ENCODE assay signal across 12 cellular contexts in genomic region chr6:33746036-33746600, GRCh38. TPM values are rescaled to one million over a fixed set of nuclear protein-coding genes. Genes with fewer than 3 reads are reported as not detected.
DNase-seq lines count a peak whose midpoint lies in the region; ATAC-seq and TF ChIP-seq lines count a peak whose summit lies in the region.
"Had no signal": no experiment of that assay in that cellular context is flagged by ENCODE, and none has a peak within 500 bp of the region (broad histone marks: within the 10 kb centered on the region; RNA-seq: fewer than 3 reads in every experiment).

No MANE protein-coding gene starts in this region.

- ATAC-seq in upper lobe of right lung (peak; percentile 16), HG02763 (IDR thresholded peaks at IDR 0.05; ENCODE audit: unreplicated experiment) (no peak), HG02798 (IDR thresholded peaks at IDR 0.05; ENCODE audit: poor library complexity, unreplicated experiment) (no peak)
- no peak for ATAC-seq in activated CD8-positive, alpha-beta memory T cell treated with anti-CD3 and anti-CD28 coated beads, Interleukin-2, amount 10 ng/mL, durations not matched to agents 7 days and 5 days

- WGBS in liver, result 39% methylated on average over 14 of the region's 14 CpGs

- no peaks in the 10 kb centered on the region for H3K9me3 Mint-ChIP-seq in activated CD8-positive, alpha-beta memory T cell treated with anti-CD3 and anti-CD28 coated beads, Interleukin-2, amount 10 ng/mL, durations not matched to agents 7 days and 5 days (ENCODE audit: low read depth)

- no peaks in the 10 kb centered on the region for H3K27me3 ChIP-seq in liver (ENCODE audit: control insufficient read depth in 4 of 4, insufficient read depth in 4 of 4, low read length in 3 of 4)
- H3K27me3 ChIP-seq in upper lobe of right lung, result no peaks in the 10 kb centered on the region
- H3K27me3 ChIP-seq: ovary had no signal

- no peak for TF ChIP-seq CTCF in liver (IDR thresholded peaks at IDR 0.05; ENCODE audit: low read depth, low read length, missing input control)
- no peak for TF ChIP-seq CTCF in upper lobe of right lung (IDR thresholded peaks at IDR 0.05)

- H3K36me3 Mint-ChIP-seq in activated CD8-positive, alpha-beta memory T cell treated with anti-CD3 and anti-CD28 coated beads, Interleukin-2, amount 10 ng/mL, durations not matched to agents 7 days and 5 days, result no peaks in the 10 kb centered on the region

- H3K4me1 Mint-ChIP-seq in activated CD8-positive, alpha-beta memory T cell treated with anti-CD3 and anti-CD28 coated beads, Interleukin-2, amount 10 ng/mL, durations not matched to agents 7 days and 5 days, result no peaks in the 10 kb centered on the region

- H3K36me3 ChIP-seq in liver (ENCODE audit: control insufficient read depth in 4 of 4, insufficient read depth in 3 of 4, low read depth in 1 of 4, low read length in 3 of 4) (no peaks in the 10 kb centered on the region), upper lobe of right lung (no peaks in the 10 kb centered on the region)
- H3K36me3 ChIP-seq: ovary had no signal

- intact Hi-C loops in upper lobe of right lung (cut with DNase I), result no loop called here

- DNase-seq in M059J (ENCODE audit: low read depth), result peak; percentile 52
- DNase-seq in dermis blood vessel endothelial cell, result peak; percentile 19
- no peak for DNase-seq in upper lobe of right lung
- DNase-seq in activated CD8-positive, alpha-beta memory T cell treated with anti-CD3 and anti-CD28 coated beads, Interleukin-2, amount 10 ng/mL, durations not matched to agents 7 days and 5 days, result no peak
- no peak for DNase-seq in NK-92 treated with Interleukin-12 subunit alpha and Interleukin-12 subunit beta, amount 100 ng/mL, for 24 hours (lab: John Stamatoyannopoulos, UW)
- DNase-seq: activated naive CD4-positive, alpha-beta T cell; GOT3; NCI-H345 had no signal

- H3K9me3 ChIP-seq in liver (ENCODE audit: control insufficient read depth in 4 of 4, low read length in 3 of 4) (no peaks in the 10 kb centered on the region), upper lobe of right lung (no peaks in the 10 kb centered on the region)
- H3K9me3 ChIP-seq: ovary had no signal

- CTCF ChIA-PET in activated CD8-positive, alpha-beta memory T cell treated with anti-CD3 and anti-CD28 coated beads, Interleukin-2, amount 10 ng/mL, durations not matched to agents 7 days and 5 days (lab: Charles Lee), result interaction anchor here (0.8 to 4.4 kb wide), 7 partner anchors 15 to 290 kb away, joined by 3 to 28 read pairs (median 5); partner anchors contain the start of gene UQCC2

- no peak overlapping the region for H3K27ac Mint-ChIP-seq in activated CD8-positive, alpha-beta memory T cell treated with anti-CD3 and anti-CD28 coated beads, Interleukin-2, amount 10 ng/mL, durations not matched to agents 7 days and 5 days

- H3K27ac ChIP-seq in liver (ENCODE audit: low read depth in 1 of 2, low read length in 2 of 2), result peak overlapping the region; percentile 73 to 76
- peak overlapping the region; percentile 84 for H3K27ac ChIP-seq in upper lobe of right lung
- H3K27ac ChIP-seq: ovary had no signal

- no peak for TF ChIP-seq RAD21 in liver (IDR thresholded peaks at IDR 0.05)

- no peak overlapping the region for H3K4me3 Mint-ChIP-seq in activated CD8-positive, alpha-beta memory T cell treated with anti-CD3 and anti-CD28 coated beads, Interleukin-2, amount 10 ng/mL, durations not matched to agents 7 days and 5 days

- H3K4me3 ChIP-seq in liver (ENCODE audit: low read depth in 1 of 3, low read length in 3 of 3) (peak overlapping the region; percentile 5 to 42 (median 25)), upper lobe of right lung (peak overlapping the region; percentile 48)

- H3K9ac ChIP-seq in liver (ENCODE audit: low read depth in 1 of 2, low read length in 2 of 2), result peak overlapping the region; percentile 10 to 18

- peaks cover 18% of the 10 kb centered on the region for H3K27me3 Mint-ChIP-seq in activated CD8-positive, alpha-beta memory T cell treated with anti-CD3 and anti-CD28 coated beads, Interleukin-2, amount 10 ng/mL, durations not matched to agents 7 days and 5 days

- H3K4me1 ChIP-seq in liver (ENCODE audit: control insufficient read depth in 4 of 4, insufficient read depth in 4 of 4, low read length in 3 of 4) (peaks cover 2 to 48% (median 36%) of the 10 kb centered on the region in 4 donors), upper lobe of right lung (peaks cover 11% of the 10 kb centered on the region)

TF ChIP-seq in liver, 16 proteins besides CTCF, POLR2A, EP300 and RAD21 (continues in another document):
- TF ChIP-seq NR2F2 (IDR thresholded peaks at IDR 0.05) (no peak), RXRA (IDR thresholded peaks at IDR 0.05) (no peak), JUND (IDR thresholded peaks at IDR 0.05) (no peak), FOXA2 (IDR thresholded peaks at IDR 0.05) (no peak), GABPA (IDR thresholded peaks at IDR 0.05 in 1 of 2, conservative IDR thresholded peaks at IDR 0.05 in 1 of 2) (no peak), ATF3 (IDR thresholded peaks at IDR 0.05) (no peak), TAF1 (conservative IDR thresholded peaks at IDR 0.05) (no peak), MAX (IDR thresholded peaks at IDR 0.05) (no peak), FOXA1 (IDR thresholded peaks at IDR 0.05) (no peak), EGR1 (IDR thresholded peaks at IDR 0.05; ENCODE audit: low read depth in 2 of 2) (no peak), HNF4G (IDR thresholded peaks at IDR 0.05) (no peak), SP1 (IDR thresholded peaks at IDR 0.05) (no peak), ZBTB33 (IDR thresholded peaks at IDR 0.05) (no peak), HNF4A (conservative IDR thresholded peaks at IDR 0.05) (no peak), YY1 (IDR thresholded peaks at IDR 0.05) (no peak)

RNA-seq across cellular contexts. Expression of gene IP6K3, which starts 0.6 kb away (rescaled TPM):
- total RNA-seq in M059J (2014; rRNA removed; shearing (Covaris generic)), result 0.15 TPM in 1 of 2 replicates, not detected in the other
- under 0.01 and 0.05 TPM in 2 replicates for total RNA-seq in dermis blood vessel endothelial cell
- total RNA-seq in liver, result 10 to 100 TPM in 1 of 2 donors, 1 to 10 TPM in 1; 7.0 to 12.9 TPM
- 1 to 10 TPM; 1.5 to 6.4 TPM for polyA plus RNA-seq in liver
- total RNA-seq in upper lobe of right lung, result 4.6 TPM
- total RNA-seq in activated CD8-positive, alpha-beta memory T cell treated with anti-CD3 and anti-CD28 coated beads, Interleukin-2, amount 10 ng/mL, durations not matched to agents 7 days and 5 days, result not detected

RNA-seq across cellular contexts. Expression of gene UQCC2, which starts 34.6 kb away (rescaled TPM):
- 81.0 and 97.6 TPM in 2 replicates for total RNA-seq in M059J (2014; rRNA removed; shearing (Covaris generic))
- total RNA-seq in dermis blood vessel endothelial cell, result 9.4 and 12.3 TPM in 2 replicates
- 1 to 10 TPM; 6.8 to 8.3 TPM for total RNA-seq in liver
- 10 to 100 TPM; 36.5 to 75.9 TPM for polyA plus RNA-seq in liver
- 40.6 TPM for total RNA-seq in upper lobe of right lung
- 100 to 1,000 TPM in 1 of 2 experiments, 10 to 100 TPM in 1; 94.8 to 108 TPM for total RNA-seq in activated CD8-positive, alpha-beta memory T cell treated with anti-CD3 and anti-CD28 coated beads, Interleukin-2, amount 10 ng/mL, durations not matched to agents 7 days and 5 days

RNA-seq across cellular contexts. Expression of gene LEMD2, which starts 42.8 kb away (rescaled TPM):
- total RNA-seq in M059J (2014; rRNA removed; shearing (Covaris generic)), result 48.2 and 69.2 TPM in 2 replicates
- 53.8 and 58.5 TPM in 2 replicates for total RNA-seq in dermis blood vessel endothelial cell
- 10 to 100 TPM; 14.2 to 23.1 TPM for total RNA-seq in liver
- 10 to 100 TPM in 1 of 2 donors, 1 to 10 TPM in 1; 6.5 to 19.0 TPM for polyA plus RNA-seq in liver
- total RNA-seq in upper lobe of right lung, result 61.5 TPM
- total RNA-seq in activated CD8-positive, alpha-beta memory T cell treated with anti-CD3 and anti-CD28 coated beads, Interleukin-2, amount 10 ng/mL, durations not matched to agents 7 days and 5 days, result 10 to 100 TPM; 64.9 to 80.3 TPM

RNA-seq across cellular contexts. Expression of gene MLN, which starts 57.7 kb away (rescaled TPM):
- not detected in 2 replicates for total RNA-seq in M059J (2014; rRNA removed; shearing (Covaris generic))
- total RNA-seq in dermis blood vessel endothelial cell, result not detected in 2 replicates
- not detected for total RNA-seq in liver
- not detected for polyA plus RNA-seq in liver
- not detected for total RNA-seq in upper lobe of right lung
- not detected for total RNA-seq in activated CD8-positive, alpha-beta memory T cell treated with anti-CD3 and anti-CD28 coated beads, Interleukin-2, amount 10 ng/mL, durations not matched to agents 7 days and 5 days
- total RNA-seq: ovary had no signal
- polyA plus RNA-seq: ovary had no signal

Comparison
In these comparisons a context has a peak if more than half of its experiments do, and no peak if none do; other contexts are left out.
1. DNase-seq: peak in M059J (single experiment) and dermis blood vessel endothelial cell (single experiment); none in upper lobe of right lung (single experiment), activated CD8-positive, alpha-beta memory T cell treated with anti-CD3 and anti-CD28 coated beads, Interleukin-2, amount 10 ng/mL, durations not matched to agents 7 days and 5 days (single experiment) and NK-92 treated with Interleukin-12 subunit alpha and Interleukin-12 subunit beta, amount 100 ng/mL, for 24 hours (single experiment).